In genomic region chr6:35487653-35488516, GRCh38 we compare ENCODE assay signal across 9 cellular contexts. TPM values are rescaled to one million over a fixed set of nuclear protein-coding genes. Genes with fewer than 3 reads are reported as not detected.
DNase-seq lines count a peak whose midpoint lies in the region; ATAC-seq and TF ChIP-seq lines count a peak whose summit lies in the region.
"Had no signal": no experiment of that assay in that cellular context is flagged by ENCODE, and none has a peak within 500 bp of the region (broad histone marks: within the 10 kb centered on the region; RNA-seq: fewer than 3 reads in every experiment).

No MANE protein-coding gene starts in this region.

- H3K27ac ChIP-seq in DND-41 (ENCODE audit: low read length) (no peak overlapping the region), duodenal mucosa (ENCODE audit: low read depth, low read length) (peak overlapping the region; percentile 62), ovary (peak overlapping the region; percentile 86 to 98)

- no peaks in the 10 kb centered on the region for H3K79me2 ChIP-seq in DND-41 (ENCODE audit: insufficient read depth, low read length)

- H3K36me3 ChIP-seq in DND-41 (ENCODE audit: insufficient read depth, low read length): no peaks in the 10 kb centered on the region
- H3K36me3 ChIP-seq in duodenal mucosa (ENCODE audit: control insufficient read depth in 1 of 2, insufficient read depth in 2 of 2, low read length in 2 of 2): peaks cover 0 to 22% of the 10 kb centered on the region in 2 donors
- H3K36me3 ChIP-seq in ovary: no peaks in the 10 kb centered on the region

- H3K36me3 Mint-ChIP-seq in activated naive CD4-positive, alpha-beta T cell treated with anti-CD3 and anti-CD28 coated beads, Interleukin-2, amount 50 U/mL, for 72 hours: no peaks in the 10 kb centered on the region

- H3K4me3 ChIP-seq in DND-41 (ENCODE audit: low read depth in 1 of 2, low read length in 2 of 2) (no peak overlapping the region), duodenal mucosa (ENCODE audit: low read depth in 1 of 2, low read length in 2 of 2) (no peak overlapping the region), ovary (no peak overlapping the region)

- H4K20me1 ChIP-seq in DND-41 (ENCODE audit: insufficient read depth, low read length): no peaks in the 10 kb centered on the region

- no peak for TF ChIP-seq EP300 in ovary (IDR thresholded peaks at IDR 0.05)

- no peaks in the 10 kb centered on the region for H3K27me3 ChIP-seq in DND-41 (ENCODE audit: insufficient read depth, low read length, poor library complexity)
- H3K27me3 ChIP-seq in duodenal mucosa (ENCODE audit: control insufficient read depth in 1 of 2, insufficient read depth in 2 of 2, low read length in 2 of 2): no peaks in the 10 kb centered on the region
- no peaks in the 10 kb centered on the region for H3K27me3 ChIP-seq in ovary

- peak; percentile 33; the same call in 1 of the 3 replicates for ATAC-seq in DND-41 (ENCODE audit: insufficient read depth, low read depth)
- ATAC-seq in GM18868 (IDR thresholded peaks at IDR 0.05; ENCODE audit: unreplicated experiment): no peak
- ATAC-seq in activated naive CD4-positive, alpha-beta T cell treated with anti-CD3 and anti-CD28 coated beads, Interleukin-2, amount 50 U/mL, for 72 hours: no peak
- no peak for ATAC-seq in HG02759 (IDR thresholded peaks at IDR 0.05; ENCODE audit: unreplicated experiment)

- TF ChIP-seq CTCF in DND-41 (IDR thresholded peaks at IDR 0.05; ENCODE audit: borderline replicate concordance, extremely low read depth, low read length, poor library complexity, severe bottlenecking): no peak
- no peak for TF ChIP-seq CTCF in ovary (IDR thresholded peaks at IDR 0.05)

- H2AFZ ChIP-seq in DND-41 (ENCODE audit: low read depth, low read length): no peak overlapping the region

- no peak overlapping the region for H3K4me2 ChIP-seq in DND-41 (ENCODE audit: insufficient read depth, low read length)

- WGBS in ovary, 3 donors: 18 to 41% (median 36%) methylated on average over 9 of the region's 9 CpGs

- H3K4me1 ChIP-seq in DND-41 (ENCODE audit: insufficient read depth, low read length): no peaks in the 10 kb centered on the region
- peaks cover 40 to 52% of the 10 kb centered on the region in 2 donors for H3K4me1 ChIP-seq in duodenal mucosa (ENCODE audit: control insufficient read depth in 1 of 2, insufficient read depth in 2 of 2, low read length in 2 of 2)
- peaks cover 45% of the 10 kb centered on the region for H3K4me1 ChIP-seq in ovary (ENCODE audit: insufficient read depth)

- H3K9me3 Mint-ChIP-seq in activated naive CD4-positive, alpha-beta T cell treated with anti-CD3 and anti-CD28 coated beads, Interleukin-2, amount 50 U/mL, for 72 hours: no peaks in the 10 kb centered on the region

- no peak overlapping the region for H3K27ac Mint-ChIP-seq in activated naive CD4-positive, alpha-beta T cell treated with anti-CD3 and anti-CD28 coated beads, Interleukin-2, amount 50 U/mL, for 72 hours

- intact Hi-C loops in ovary (cut with DNase I): no loop called here

- H3K9ac ChIP-seq in DND-41 (ENCODE audit: low read depth, low read length): no peak overlapping the region
- H3K9ac ChIP-seq in duodenal mucosa (ENCODE audit: low read depth in 1 of 2, low read length in 2 of 2): peak overlapping the region; percentile 20 to 48

- H3K9me3 ChIP-seq in DND-41 (ENCODE audit: insufficient read depth, low read length, severe bottlenecking) (no peaks in the 10 kb centered on the region), duodenal mucosa (ENCODE audit: control insufficient read depth in 1 of 2, low read length in 2 of 2) (no peaks in the 10 kb centered on the region), ovary (no peaks in the 10 kb centered on the region)

- DNase-seq in DND-41 (no peak), NCI-H510A (lab: John Stamatoyannopoulos, UW) (peak; percentile 49), ovary (peak; percentile 62 to 75 (median 66)), OCI-M2 (lab: John Stamatoyannopoulos, UW; ENCODE audit: unreplicated experiment) (no peak)
- DNase-seq in activated naive CD4-positive, alpha-beta T cell treated with anti-CD3 and anti-CD28 coated beads, Interleukin-2, amount 50 U/mL, for 72 hours (ENCODE audit: low spot score in 2 of 2): no peak
- DNase-seq: activated CD4-positive, alpha-beta T cell treated with anti-CD3 and anti-CD28 coated beads, Interleukin-2, amount 50 U/mL, for 1 hour had no signal

- TF ChIP-seq POLR2A in ovary (IDR thresholded peaks at IDR 0.05): no peak

RNA-seq across cellular contexts. Expression of gene TEAD3, which starts 9.0 kb away (rescaled TPM):
- total RNA-seq in ovary: 10 to 100 TPM; 15.7 to 63.1 (median 35.6) TPM
- 10 to 100 TPM; 21.6 to 27.1 TPM for polyA plus RNA-seq in ovary
- total RNA-seq in activated naive CD4-positive, alpha-beta T cell treated with anti-CD3 and anti-CD28 coated beads, Interleukin-2, amount 50 U/mL, for 72 hours: 1 to 10 TPM; 1.5 to 2.4 TPM

RNA-seq across cellular contexts. Expression of gene RPL10A, which starts 19.7 kb away (rescaled TPM):
- 1,000 to 10,000 TPM; 2,596 to 4,158 (median 3,059) TPM for total RNA-seq in ovary
- 1,000 to 10,000 TPM; 3,198 to 5,052 TPM for polyA plus RNA-seq in ovary
- total RNA-seq in activated naive CD4-positive, alpha-beta T cell treated with anti-CD3 and anti-CD28 coated beads, Interleukin-2, amount 50 U/mL, for 72 hours: 1,000 to 10,000 TPM; 1,700 to 2,159 TPM

RNA-seq across cellular contexts. Expression of gene TULP1, which starts 24.8 kb away (rescaled TPM):
- total RNA-seq in ovary: 1 to 10 TPM in 1 of 7 donors, under 1 TPM in 3, not detected in 3; 0.17 to 1.1 (median 0.62) TPM
- under 1 TPM; 0.27 to 0.50 TPM for polyA plus RNA-seq in ovary
- total RNA-seq in activated naive CD4-positive, alpha-beta T cell treated with anti-CD3 and anti-CD28 coated beads, Interleukin-2, amount 50 U/mL, for 72 hours: not detected

RNA-seq across cellular contexts. Expression of gene FANCE, which starts 35.7 kb away (rescaled TPM):
- 10 to 100 TPM in 2 of 7 donors, 1 to 10 TPM in 5; 5.3 to 12.2 (median 9.3) TPM for total RNA-seq in ovary
- 1 to 10 TPM; 5.3 to 7.4 TPM for polyA plus RNA-seq in ovary
- 10 to 100 TPM; 14.3 to 14.7 TPM for total RNA-seq in activated naive CD4-positive, alpha-beta T cell treated with anti-CD3 and anti-CD28 coated beads, Interleukin-2, amount 50 U/mL, for 72 hours

Comparison
In these comparisons a context has a peak if more than half of its experiments do, and no peak if none do; other contexts are left out.
1. DNase-seq: peak in NCI-H510A (single experiment) and ovary (5 of 5); none in DND-41 (single experiment), OCI-M2 (single experiment) and activated naive CD4-positive, alpha-beta T cell treated with anti-CD3 and anti-CD28 coated beads, Interleukin-2, amount 50 U/mL, for 72 hours (0 of 2).
2. RNA of gene TEAD3, which starts 9.0 kb away (total RNA-seq): 15.7 to 63.1 TPM in ovary; 1.5 to 2.4 TPM in activated naive CD4-positive, alpha-beta T cell treated with anti-CD3 and anti-CD28 coated beads, Interleukin-2, amount 50 U/mL, for 72 hours; every median in the first group is over 4 times any median in the second.